ENCODE assay signal across 22 cellular contexts in the genomic region with DNA sequence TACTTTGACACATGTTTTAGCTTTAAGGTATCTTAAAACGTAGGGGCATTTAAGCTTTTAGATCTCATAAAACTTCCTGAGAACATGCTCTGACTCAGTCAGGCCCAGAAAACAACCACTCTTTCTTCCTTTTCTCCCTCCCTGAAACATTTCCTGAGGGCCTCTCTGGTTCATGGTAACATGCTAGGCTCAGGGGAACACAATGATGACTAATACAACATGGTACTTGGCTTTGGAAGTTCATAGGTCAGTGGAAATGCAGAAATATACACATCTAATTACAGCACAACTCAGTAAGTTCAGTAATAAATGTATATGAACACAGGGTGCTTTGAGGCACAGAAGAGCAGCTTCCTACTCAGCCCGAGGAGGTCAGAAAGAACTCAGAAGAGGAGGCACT.
"Had no signal": no experiment of that assay in that cellular context is flagged by ENCODE, and none has a peak within 500 bp of the region (broad histone marks: within the 10 kb centered on the region; RNA-seq: fewer than 3 reads in every experiment).

No MANE protein-coding gene starts in this region.

- H3K4me1 Mint-ChIP-seq: activated B cell treated with CpG ODN at 0.5 μM for 24 hours; activated CD4-positive, alpha-beta T cell treated with anti-CD3 and anti-CD28 coated beads, Interleukin-2, amount 10 ng/mL, durations not matched to agents 24 days and 14 days; activated naive CD4-positive, alpha-beta T cell treated with anti-CD3 and anti-CD28 coated beads, Interleukin-2, amount 50 U/mL, for 24 hours; naive thymus-derived CD4-positive, alpha-beta T cell; stimulated activated memory B cell treated with anti-CD40 and anti-IgM and Interleukin-4, amounts not matched to agents 10 μg/mL and 1 μg/mL and 100 μg/mL, for 72 hours had no signal

- H3K36me3 Mint-ChIP-seq: activated naive CD4-positive, alpha-beta T cell treated with anti-CD3 and anti-CD28 coated beads, Interleukin-2, amount 50 U/mL, for 24 hours; naive thymus-derived CD4-positive, alpha-beta T cell; stimulated activated memory B cell treated with anti-CD40 and anti-IgM and Interleukin-4, amounts not matched to agents 10 μg/mL and 1 μg/mL and 100 μg/mL, for 72 hours had no signal

- FAIRE-seq: frontal cortex, TTC549 had no signal

- H3K27me3 Mint-ChIP-seq: activated B cell treated with CpG ODN at 0.5 μM for 24 hours; activated CD4-positive, alpha-beta T cell treated with anti-CD3 and anti-CD28 coated beads, Interleukin-2, amount 10 ng/mL, durations not matched to agents 24 days and 14 days; activated naive CD4-positive, alpha-beta T cell treated with anti-CD3 and anti-CD28 coated beads, Interleukin-2, amount 50 U/mL, for 24 hours; stimulated activated memory B cell treated with anti-CD40 and anti-IgM and Interleukin-4, amounts not matched to agents 10 μg/mL and 1 μg/mL and 100 μg/mL, for 72 hours had no signal

- H3K36me3 ChIP-seq: colonic mucosa, thyroid gland, uterus had no signal

- H3K27ac ChIP-seq: colonic mucosa, thyroid gland, uterus had no signal

- H3K4me3 ChIP-seq: colonic mucosa, mucosa of descending colon, thyroid gland, uterus had no signal

- H3K4me3 Mint-ChIP-seq: activated B cell treated with CpG ODN at 0.5 μM for 24 hours; activated CD4-positive, alpha-beta T cell treated with anti-CD3 and anti-CD28 coated beads, Interleukin-2, amount 10 ng/mL, durations not matched to agents 24 days and 14 days; activated CD8-positive, alpha-beta T cell treated with anti-CD3 and anti-CD28 coated beads, Interleukin-2, amount 10 ng/mL, durations not matched to agents 7 days and 5 days; activated naive CD4-positive, alpha-beta T cell treated with anti-CD3 and anti-CD28 coated beads, Interleukin-2, amount 50 U/mL, for 24 hours; naive thymus-derived CD4-positive, alpha-beta T cell; stimulated activated memory B cell treated with anti-CD40 and anti-IgM and Interleukin-4, amounts not matched to agents 10 μg/mL and 1 μg/mL and 100 μg/mL, for 72 hours had no signal

- H3K4me1 ChIP-seq: colonic mucosa, thyroid gland, uterus had no signal

- ATAC-seq: activated CD8-positive, alpha-beta T cell treated with anti-CD3 and anti-CD28 coated beads, Interleukin-2, amount 10 ng/mL, durations not matched to agents 7 days and 5 days; left colon; mucosa of descending colon; naive thymus-derived CD4-positive, alpha-beta T cell; stimulated activated memory B cell treated with anti-CD40 and anti-IgM and Interleukin-4, amounts not matched to agents 10 μg/mL and 1 μg/mL and 100 μg/mL, for 72 hours had no signal

- H3K27me3 ChIP-seq: colonic mucosa, thyroid gland, uterus had no signal

- H3K9me3 ChIP-seq: colonic mucosa, mucosa of descending colon, thyroid gland, uterus had no signal

- H3K27ac Mint-ChIP-seq: activated B cell treated with CpG ODN at 0.5 μM for 24 hours; activated CD4-positive, alpha-beta T cell treated with anti-CD3 and anti-CD28 coated beads, Interleukin-2, amount 10 ng/mL, durations not matched to agents 24 days and 14 days; activated CD8-positive, alpha-beta T cell treated with anti-CD3 and anti-CD28 coated beads, Interleukin-2, amount 10 ng/mL, durations not matched to agents 7 days and 5 days; activated naive CD4-positive, alpha-beta T cell treated with anti-CD3 and anti-CD28 coated beads, Interleukin-2, amount 50 U/mL, for 24 hours; naive thymus-derived CD4-positive, alpha-beta T cell; stimulated activated memory B cell treated with anti-CD40 and anti-IgM and Interleukin-4, amounts not matched to agents 10 μg/mL and 1 μg/mL and 100 μg/mL, for 72 hours had no signal

- DNase-seq: activated B cell treated with CpG ODN at 0.5 μM for 24 hours; activated CD4-positive, alpha-beta T cell treated with anti-CD3 and anti-CD28 coated beads, Interleukin-2, amount 10 ng/mL, durations not matched to agents 24 days and 14 days; activated CD8-positive, alpha-beta memory T cell treated with anti-CD3 and anti-CD28 coated beads, Interleukin-2, amount 50 U/mL, for 4 hours; activated CD8-positive, alpha-beta T cell treated with anti-CD3 and anti-CD28 coated beads, Interleukin-2, amount 10 ng/mL, durations not matched to agents 7 days and 5 days; activated effector memory CD4-positive, alpha-beta T cell treated with anti-CD3 and anti-CD28 coated beads, Interleukin-2, amount 50 U/mL, for 16 hours; activated T-cell treated with anti-CD3 and anti-CD28 coated beads, Interleukin-2, amount 50 U/mL, for 48 hours; caudate nucleus; colonic mucosa; effector CD4-positive, alpha-beta T cell; head of caudate nucleus; left colon; mucosa of descending colon; naive thymus-derived CD4-positive, alpha-beta T cell; posterior cingulate gyrus; retina; stimulated activated CD4-positive, alpha-beta T cell treated with anti-CD3 and anti-CD28 coated beads, Interleukin-2, amount 100 ng/mL, for 48 hours; thyroid gland; uterus had no signal
